Comparison of ENCODE assay signal across 1 cellular context in the genomic region with DNA sequence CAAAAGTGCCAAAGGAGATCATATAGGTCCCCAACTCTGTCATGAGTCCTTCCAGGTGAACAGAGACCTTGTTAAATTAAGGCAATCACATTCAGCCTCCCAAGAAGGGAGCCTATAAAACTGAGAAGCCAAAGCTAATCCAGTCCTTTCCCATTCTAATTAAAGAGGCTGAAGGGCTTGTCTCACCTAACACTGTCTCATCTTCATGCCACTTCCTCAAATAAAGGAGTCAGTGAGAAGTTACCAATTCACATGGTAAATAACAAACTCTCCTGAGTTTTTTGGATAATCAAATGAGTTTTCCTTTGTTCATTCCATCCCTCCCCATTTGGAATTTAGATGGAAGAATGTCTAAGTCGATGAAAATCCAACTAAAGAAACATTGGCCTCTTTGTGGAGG.
TF ChIP-seq lines count a peak whose summit lies in the region.

No MANE protein-coding gene starts in this region.

TF ChIP-seq in GM23338, 12 proteins besides CTCF, POLR2A, EP300 and RAD21 (continued from another document):
- TF ChIP-seq, protein P1, sequence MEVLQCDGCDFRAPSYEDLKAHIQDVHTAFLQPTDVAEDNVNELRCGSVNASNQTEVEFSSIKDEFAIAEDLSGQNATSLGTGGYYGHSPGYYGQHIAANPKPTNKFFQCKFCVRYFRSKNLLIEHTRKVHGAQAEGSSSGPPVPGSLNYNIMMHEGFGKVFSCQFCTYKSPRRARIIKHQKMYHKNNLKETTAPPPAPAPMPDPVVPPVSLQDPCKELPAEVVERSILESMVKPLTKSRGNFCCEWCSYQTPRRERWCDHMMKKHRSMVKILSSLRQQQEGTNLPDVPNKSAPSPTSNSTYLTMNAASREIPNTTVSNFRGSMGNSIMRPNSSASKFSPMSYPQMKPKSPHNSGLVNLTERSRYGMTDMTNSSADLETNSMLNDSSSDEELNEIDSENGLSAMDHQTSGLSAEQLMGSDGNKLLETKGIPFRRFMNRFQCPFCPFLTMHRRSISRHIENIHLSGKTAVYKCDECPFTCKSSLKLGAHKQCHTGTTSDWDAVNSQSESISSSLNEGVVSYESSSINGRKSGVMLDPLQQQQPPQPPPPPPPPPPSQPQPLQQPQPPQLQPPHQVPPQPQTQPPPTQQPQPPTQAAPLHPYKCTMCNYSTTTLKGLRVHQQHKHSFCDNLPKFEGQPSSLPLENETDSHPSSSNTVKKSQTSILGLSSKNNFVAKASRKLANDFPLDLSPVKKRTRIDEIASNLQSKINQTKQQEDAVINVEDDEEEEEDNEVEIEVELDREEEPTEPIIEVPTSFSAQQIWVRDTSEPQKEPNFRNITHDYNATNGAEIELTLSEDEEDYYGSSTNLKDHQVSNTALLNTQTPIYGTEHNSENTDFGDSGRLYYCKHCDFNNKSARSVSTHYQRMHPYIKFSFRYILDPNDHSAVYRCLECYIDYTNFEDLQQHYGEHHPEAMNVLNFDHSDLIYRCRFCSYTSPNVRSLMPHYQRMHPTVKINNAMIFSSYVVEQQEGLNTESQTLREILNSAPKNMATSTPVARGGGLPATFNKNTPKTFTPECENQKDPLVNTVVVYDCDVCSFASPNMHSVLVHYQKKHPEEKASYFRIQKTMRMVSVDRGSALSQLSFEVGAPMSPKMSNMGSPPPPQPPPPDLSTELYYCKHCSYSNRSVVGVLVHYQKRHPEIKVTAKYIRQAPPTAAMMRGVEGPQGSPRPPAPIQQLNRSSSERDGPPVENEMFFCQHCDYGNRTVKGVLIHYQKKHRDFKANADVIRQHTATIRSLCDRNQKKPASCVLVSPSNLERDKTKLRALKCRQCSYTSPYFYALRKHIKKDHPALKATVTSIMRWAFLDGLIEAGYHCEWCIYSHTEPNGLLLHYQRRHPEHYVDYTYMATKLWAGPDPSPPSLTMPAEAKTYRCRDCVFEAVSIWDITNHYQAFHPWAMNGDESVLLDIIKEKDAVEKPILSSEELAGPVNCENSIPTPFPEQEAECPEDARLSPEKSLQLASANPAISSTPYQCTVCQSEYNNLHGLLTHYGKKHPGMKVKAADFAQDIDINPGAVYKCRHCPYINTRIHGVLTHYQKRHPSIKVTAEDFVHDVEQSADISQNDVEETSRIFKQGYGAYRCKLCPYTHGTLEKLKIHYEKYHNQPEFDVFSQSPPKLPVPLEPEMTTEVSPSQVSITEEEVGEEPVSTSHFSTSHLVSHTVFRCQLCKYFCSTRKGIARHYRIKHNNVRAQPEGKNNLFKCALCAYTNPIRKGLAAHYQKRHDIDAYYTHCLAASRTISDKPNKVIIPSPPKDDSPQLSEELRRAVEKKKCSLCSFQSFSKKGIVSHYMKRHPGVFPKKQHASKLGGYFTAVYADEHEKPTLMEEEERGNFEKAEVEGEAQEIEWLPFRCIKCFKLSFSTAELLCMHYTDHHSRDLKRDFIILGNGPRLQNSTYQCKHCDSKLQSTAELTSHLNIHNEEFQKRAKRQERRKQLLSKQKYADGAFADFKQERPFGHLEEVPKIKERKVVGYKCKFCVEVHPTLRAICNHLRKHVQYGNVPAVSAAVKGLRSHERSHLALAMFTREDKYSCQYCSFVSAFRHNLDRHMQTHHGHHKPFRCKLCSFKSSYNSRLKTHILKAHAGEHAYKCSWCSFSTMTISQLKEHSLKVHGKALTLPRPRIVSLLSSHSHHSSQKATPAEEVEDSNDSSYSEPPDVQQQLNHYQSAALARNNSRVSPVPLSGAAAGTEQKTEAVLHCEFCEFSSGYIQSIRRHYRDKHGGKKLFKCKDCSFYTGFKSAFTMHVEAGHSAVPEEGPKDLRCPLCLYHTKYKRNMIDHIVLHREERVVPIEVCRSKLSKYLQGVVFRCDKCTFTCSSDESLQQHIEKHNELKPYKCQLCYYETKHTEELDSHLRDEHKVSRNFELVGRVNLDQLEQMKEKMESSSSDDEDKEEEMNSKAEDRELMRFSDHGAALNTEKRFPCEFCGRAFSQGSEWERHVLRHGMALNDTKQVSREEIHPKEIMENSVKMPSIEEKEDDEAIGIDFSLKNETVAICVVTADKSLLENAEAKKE (CRISPR knock-in tag; IDR thresholded peaks at IDR 0.05) = peak; percentile 63
- no peak for TF ChIP-seq NANOG (IDR thresholded peaks at IDR 0.05; ENCODE audit: borderline replicate concordance)
